19 cellular contexts compared by ENCODE assay signal in genomic region chr7:25014735-25015134, GRCh38. TPM values are rescaled to one million over a fixed set of nuclear protein-coding genes. Genes with fewer than 3 reads are reported as not detected.
A peak's percentile ranks its signal among the peaks of the same experiment; 100 is the strongest.
DNase-seq lines count a peak whose midpoint lies in the region; ATAC-seq and TF ChIP-seq lines count a peak whose summit lies in the region.
"Had no signal": no experiment of that assay in that cellular context is flagged by ENCODE, and none has a peak within 500 bp of the region (broad histone marks: within the 10 kb centered on the region; RNA-seq: fewer than 3 reads in every experiment).

No MANE protein-coding gene starts in this region.

- no peak overlapping the region for H4K8ac ChIP-seq in mesenchymal stem cell (ENCODE audit: low read length)
- no peak overlapping the region for H4K8ac ChIP-seq in trophoblast cell (ENCODE audit: low read depth, low read length)

- ATAC-seq in HG03095 (IDR thresholded peaks at IDR 0.05; ENCODE audit: unreplicated experiment) = no peak
- no peak for ATAC-seq in activated CD4-positive, CD25-positive, alpha-beta regulatory T cell treated with anti-CD3 and anti-CD28 coated beads, Interleukin-2, amount 50 U/mL, for 24 hours
- ATAC-seq: gastrocnemius medialis, natural killer cell, WTC11 had no signal

- H3K4me1 ChIP-seq in mesenchymal stem cell (ENCODE audit: control insufficient read depth, insufficient read depth, low read depth, low read length) (no peaks in the 10 kb centered on the region), trophoblast cell (ENCODE audit: control insufficient read depth in 1 of 2, insufficient read depth in 2 of 2, low read length in 2 of 2) (no peaks in the 10 kb centered on the region)
- H3K4me1 ChIP-seq: gastrocnemius medialis, prostate gland had no signal

- H3K9me3 ChIP-seq in MG63 (no peaks in the 10 kb centered on the region), mesenchymal stem cell (ENCODE audit: control insufficient read depth, low read length) (no peaks in the 10 kb centered on the region), trophoblast cell (ENCODE audit: insufficient read depth, low read depth, low read length) (no peaks in the 10 kb centered on the region)
- H3K9me3 ChIP-seq: gastrocnemius medialis, prostate gland had no signal

- H3K4me3 ChIP-seq in MG63 (no peak overlapping the region), choroid plexus epithelial cell (ENCODE audit: low read depth, low read length) (no peak overlapping the region), mesenchymal stem cell (ENCODE audit: insufficient read depth in 1 of 2, low read depth in 1 of 2, low read length in 2 of 2) (no peak overlapping the region), trophoblast cell (ENCODE audit: low read depth, low read length) (no peak overlapping the region)
- H3K4me3 ChIP-seq: gastrocnemius medialis, lung, prostate gland had no signal

- H3K14ac ChIP-seq in mesenchymal stem cell (ENCODE audit: low read length in 2 of 2) (no peak overlapping the region), trophoblast cell (ENCODE audit: low read length) (no peak overlapping the region)

- H2AFZ ChIP-seq in mesenchymal stem cell (ENCODE audit: low read depth, low read length) (no peak overlapping the region), trophoblast cell (ENCODE audit: insufficient read depth, low read length, poor library complexity) (no peak overlapping the region)

- H3K23ac ChIP-seq in mesenchymal stem cell (ENCODE audit: low read length in 2 of 2) = no peak overlapping the region
- H3K23ac ChIP-seq in trophoblast cell (ENCODE audit: low read length) = no peak overlapping the region

- H2AK5ac ChIP-seq in mesenchymal stem cell (ENCODE audit: low read length, severe bottlenecking) (no peak overlapping the region), trophoblast cell (ENCODE audit: low read length) (no peak overlapping the region)

- no peak overlapping the region for H2BK5ac ChIP-seq in mesenchymal stem cell (ENCODE audit: low read depth, low read length, poor library complexity, severe bottlenecking)
- no peak overlapping the region for H2BK5ac ChIP-seq in trophoblast cell (ENCODE audit: low read depth, low read length, poor library complexity)

- H3K4me2 ChIP-seq in mesenchymal stem cell (ENCODE audit: low read length, poor library complexity, severe bottlenecking) = no peak overlapping the region
- no peak overlapping the region for H3K4me2 ChIP-seq in trophoblast cell (ENCODE audit: low read length)

- H3K18ac ChIP-seq in mesenchymal stem cell (ENCODE audit: low read depth in 1 of 2, low read length in 2 of 2) (no peak overlapping the region), trophoblast cell (ENCODE audit: low read length) (no peak overlapping the region)

- H3K4ac ChIP-seq in mesenchymal stem cell (ENCODE audit: low read depth in 1 of 2, low read length in 2 of 2) = no peak overlapping the region
- no peak overlapping the region for H3K4ac ChIP-seq in trophoblast cell (ENCODE audit: low read depth, low read length)

- H2BK12ac ChIP-seq in mesenchymal stem cell (ENCODE audit: low read length in 2 of 2) = no peak overlapping the region
- H2BK12ac ChIP-seq in trophoblast cell (ENCODE audit: low read length) = no peak overlapping the region

- H4K12ac ChIP-seq in trophoblast cell (ENCODE audit: low read depth, low read length) = no peak overlapping the region

- peak; percentile 96 for DNase-seq in EH (ENCODE audit: low read depth)
- peak; percentile 88 for DNase-seq in MG63
- peak; percentile 65 for DNase-seq in choroid plexus epithelial cell (ENCODE audit: low read depth)
- peak; percentile 40 for DNase-seq in mesenchymal stem cell
- DNase-seq in trophoblast cell = no peak
- no peak for DNase-seq in Ammon's horn (ENCODE audit: low spot score)
- DNase-seq: activated gamma-delta T cell treated with Interleukin-2 at 50 U/mL for 16 hours; CD4-positive, alpha-beta memory T cell; gastrocnemius medialis; H7; MV-4-11; natural killer cell; NCI-H2029 treated with DMSO at 0.1 percent for 48 hours; NCI-H526 treated with DMSO at 0.1 percent for 48 hours had no signal

- H3K27ac ChIP-seq in mesenchymal stem cell (ENCODE audit: low read length, poor library complexity, severe bottlenecking) = no peak overlapping the region
- no peak overlapping the region for H3K27ac ChIP-seq in trophoblast cell (ENCODE audit: low read depth, low read length)
- H3K27ac ChIP-seq: gastrocnemius medialis, prostate gland had no signal

- H4K91ac ChIP-seq in mesenchymal stem cell (ENCODE audit: low read length) (no peak overlapping the region), trophoblast cell (ENCODE audit: low read depth, low read length) (no peak overlapping the region)

- no peaks in the 10 kb centered on the region for H3K36me3 ChIP-seq in MG63
- no peaks in the 10 kb centered on the region for H3K36me3 ChIP-seq in mesenchymal stem cell (ENCODE audit: control insufficient read depth in 1 of 2, insufficient read depth in 2 of 2, low read depth in 1 of 2, low read length in 2 of 2)
- H3K36me3 ChIP-seq in trophoblast cell (ENCODE audit: control insufficient read depth in 1 of 2, insufficient read depth in 2 of 2, low read length in 2 of 2) = no peaks in the 10 kb centered on the region
- H3K36me3 ChIP-seq: gastrocnemius medialis, prostate gland had no signal

- no peaks in the 10 kb centered on the region for H3K79me2 ChIP-seq in trophoblast cell (ENCODE audit: control insufficient read depth, insufficient read depth, low read length, poor library complexity)

- H2BK15ac ChIP-seq in mesenchymal stem cell (ENCODE audit: low read depth, poor library complexity, severe bottlenecking) = no peak overlapping the region

- 50% methylated on average over 2 of the region's 2 CpGs for WGBS in mesenchymal stem cell
- WGBS in trophoblast cell (ENCODE audit: extremely low coverage, insufficient coverage, insufficient read length) = no CpG with 5 or more reads among the region's 2 CpGs

- no peaks in the 10 kb centered on the region for H3K27me3 ChIP-seq in MG63
- H3K27me3 ChIP-seq in mesenchymal stem cell (ENCODE audit: control insufficient read depth in 1 of 2, insufficient read depth in 1 of 2, low read length in 2 of 2) = no peaks in the 10 kb centered on the region
- H3K27me3 ChIP-seq in trophoblast cell (ENCODE audit: insufficient read depth, low read length) = no peaks in the 10 kb centered on the region
- H3K27me3 ChIP-seq: gastrocnemius medialis had no signal

- TF ChIP-seq CTCF in choroid plexus epithelial cell (conservative IDR thresholded peaks at IDR 0.05; ENCODE audit: low read depth, low read length) = no peak

- H3K79me1 ChIP-seq in mesenchymal stem cell (replicated peaks; ENCODE audit: low read length, poor library complexity, severe bottlenecking) (no peaks in the 10 kb centered on the region), trophoblast cell (ENCODE audit: low read length) (no peaks in the 10 kb centered on the region)

- no peak overlapping the region for H3K9ac ChIP-seq in mesenchymal stem cell (ENCODE audit: low read length)
- no peak overlapping the region for H3K9ac ChIP-seq in trophoblast cell (ENCODE audit: low read length)

- H2BK120ac ChIP-seq in mesenchymal stem cell (ENCODE audit: low read depth, low read length) (no peak overlapping the region), trophoblast cell (ENCODE audit: insufficient read depth, low read length, poor library complexity) (no peak overlapping the region)

RNA-seq across cellular contexts. Expression of gene OSBPL3, which starts 34.8 kb away (rescaled TPM):
- total RNA-seq in MG63 (2014; rRNA removed; shearing (Covaris generic); ENCODE audit: low replicate concordance) = 2.3 and 5.6 TPM in 2 replicates
- 7.8 TPM for polyA plus RNA-seq in mesenchymal stem cell (2013, experiment 1 of 2)
- polyA plus RNA-seq in mesenchymal stem cell (2013, experiment 2 of 2) = 7.5 TPM
- polyA plus RNA-seq in trophoblast cell (2013) = 6.8 and 8.0 TPM in 2 replicates

Comparison
In these comparisons a context has a peak if more than half of its experiments do, and no peak if none do; other contexts are left out.
1. DNase-seq: peak in EH (single experiment), MG63 (single experiment), choroid plexus epithelial cell (single experiment) and mesenchymal stem cell (single experiment); none in trophoblast cell (0 of 2) and Ammon's horn (single experiment).